ENCODE assay signal across 23 cellular contexts in the genomic region with DNA sequence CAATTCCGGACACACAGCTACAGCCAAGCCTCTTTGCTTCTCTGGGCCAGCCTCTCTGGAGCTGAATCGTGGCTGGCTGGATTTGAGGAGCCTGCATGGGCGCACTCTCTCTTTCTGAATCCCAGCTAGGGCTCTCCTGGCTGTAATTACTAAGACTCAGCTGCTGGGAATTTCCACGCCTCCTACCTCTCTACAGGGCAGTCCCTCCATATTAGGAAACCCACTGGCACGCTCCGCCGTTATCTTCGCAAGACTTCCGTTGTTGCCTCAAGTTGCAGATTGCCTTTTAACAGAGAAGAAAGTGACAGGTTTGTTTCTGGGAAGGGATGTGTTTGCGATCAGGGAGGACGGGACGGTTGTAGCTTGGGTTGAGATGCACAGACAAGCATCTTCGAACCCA.
DNase-seq lines count a peak whose midpoint lies in the region; ATAC-seq and TF ChIP-seq lines count a peak whose summit lies in the region.
"Had no signal": no experiment of that assay in that cellular context is flagged by ENCODE, and none has a peak within 500 bp of the region (broad histone marks: within the 10 kb centered on the region; RNA-seq: fewer than 3 reads in every experiment).

No MANE protein-coding gene starts in this region.

- no peak overlapping the region for H3K4me3 ChIP-seq in right cardiac atrium (ENCODE audit: low read length)
- no peak overlapping the region for H3K4me3 ChIP-seq in mammary epithelial cell (replicated peaks in 1 of 3; ENCODE audit: insufficient read depth in 1 of 3, low read depth in 2 of 3, low read length in 3 of 3)
- no peak overlapping the region for H3K4me3 ChIP-seq in osteoblast (ENCODE audit: insufficient read depth, low read length)
- H3K4me3 ChIP-seq: dorsolateral prefrontal cortex, sigmoid colon, thoracic aorta, uterus had no signal

- no peaks in the 10 kb centered on the region for H3K9me3 Mint-ChIP-seq in nephron
- H3K9me3 Mint-ChIP-seq: central memory CD8-positive, alpha-beta T cell had no signal

- H3K4me1 Mint-ChIP-seq in nephron, result peaks cover 6% of the 10 kb centered on the region
- H3K4me1 Mint-ChIP-seq: central memory CD8-positive, alpha-beta T cell had no signal

- no peaks in the 10 kb centered on the region for H3K27me3 ChIP-seq in right cardiac atrium (ENCODE audit: control insufficient read depth, insufficient read depth)
- peaks cover 26% of the 10 kb centered on the region for H3K27me3 ChIP-seq in mammary epithelial cell (ENCODE audit: insufficient read depth, low read length)
- H3K27me3 ChIP-seq in osteoblast (ENCODE audit: insufficient read depth, low read length), result peaks cover 31% of the 10 kb centered on the region
- H3K27me3 ChIP-seq: uterus had no signal

- TF ChIP-seq CTCF in mammary epithelial cell (conservative IDR thresholded peaks at IDR 0.05 in 1 of 2, IDR thresholded peaks at IDR 0.05 in 1 of 2; ENCODE audit: extremely low read depth in 1 of 2, insufficient read depth in 1 of 2, low read depth in 1 of 2, low read length in 2 of 2) (no peak), nephron (IDR thresholded peaks at IDR 0.05; ENCODE audit: unreplicated experiment in 3 of 3) (no peak), osteoblast (IDR thresholded peaks at IDR 0.05; ENCODE audit: extremely low read depth, low read depth, low read length) (no peak)

- H3K9ac ChIP-seq in mammary epithelial cell (ENCODE audit: insufficient read depth, low read length), result no peak overlapping the region
- H3K9ac ChIP-seq: SK-N-SH had no signal

- 38% methylated on average over 13 of the region's 13 CpGs for WGBS in right cardiac atrium
- WGBS in mammary epithelial cell (ENCODE audit: low coverage, missing lambda C conversion rate), result 24% methylated on average over 8 of the region's 13 CpGs

- CTCF ChIA-PET in mammary epithelial cell (lab: Charles Lee; ENCODE audit: low non-redundant PET), result no interaction called here

- peaks cover 17% of the 10 kb centered on the region for H3K27me3 Mint-ChIP-seq in nephron (ENCODE audit: low read depth)

- H2AFZ ChIP-seq in mammary epithelial cell (ENCODE audit: low read depth, low read length) (no peak overlapping the region), osteoblast (ENCODE audit: low read length) (no peak overlapping the region)

- intact Hi-C loops in right cardiac atrium (cut with DNase I), result no loop called here
- intact Hi-C loops in Right ventricle myocardium inferior (cut with DNase I), result no loop called here
- intact Hi-C loops in mammary epithelial cell (cut with micrococcal nuclease), result no loop called here
- intact Hi-C loops in left colon (cut with DNase I, micrococcal nuclease), result no loop called here

- no peaks in the 10 kb centered on the region for H3K36me3 Mint-ChIP-seq in nephron (ENCODE audit: low read depth)

- H3K79me2 ChIP-seq in mammary epithelial cell (ENCODE audit: insufficient read depth, low read length) (no peaks in the 10 kb centered on the region), osteoblast (ENCODE audit: insufficient read depth, low read length) (no peaks in the 10 kb centered on the region)

- in situ Hi-C loops in mammary epithelial cell (cut with MboI; ENCODE audit: low sequenced_read_pairs in 2 of 2), result no loop called here

- H3K4me1 ChIP-seq in right cardiac atrium (ENCODE audit: control insufficient read depth, insufficient read depth, low read length) (no peaks in the 10 kb centered on the region), mammary epithelial cell (ENCODE audit: insufficient read depth, low read length) (peaks cover 11% of the 10 kb centered on the region), osteoblast (ENCODE audit: insufficient read depth, low read length) (peaks cover 13% of the 10 kb centered on the region)
- H3K4me1 ChIP-seq: sigmoid colon, uterus had no signal

- no peaks in the 10 kb centered on the region for H3K36me3 ChIP-seq in mammary epithelial cell (ENCODE audit: insufficient read depth, low read length)
- H3K36me3 ChIP-seq in osteoblast (ENCODE audit: insufficient read depth, low read length), result no peaks in the 10 kb centered on the region
- H3K36me3 ChIP-seq: sigmoid colon, thoracic aorta, uterus had no signal

- no TSS peak for BruUV-seq in mammary epithelial cell (replicated peaks; lab: Mats Ljungman, UMichigan)

- H3K4me3 Mint-ChIP-seq in nephron, result peak overlapping the region in 2 of 3 experiments; percentile 29 to 33
- H3K4me3 Mint-ChIP-seq: activated CD4-positive, alpha-beta T cell treated with anti-CD3 and anti-CD28 coated beads for 36 hours; central memory CD8-positive, alpha-beta T cell; H9 had no signal

- no peak overlapping the region for H3K27ac Mint-ChIP-seq in nephron
- H3K27ac Mint-ChIP-seq: activated CD4-positive, alpha-beta T cell treated with anti-CD3 and anti-CD28 coated beads for 36 hours had no signal

- ATAC-seq in right cardiac atrium, result peak; percentile 50 to 93
- ATAC-seq in Right ventricle myocardium inferior, result no peak
- no peak for ATAC-seq in left colon
- ATAC-seq in SK-N-SH treated with all-trans-retinoic acid at 6 μM for 48 hours, result no peak
- ATAC-seq: activated CD4-positive, alpha-beta T cell treated with anti-CD3 and anti-CD28 coated beads for 36 hours; stimulated activated naive CD8-positive, alpha-beta T cell treated with anti-CD3 and anti-CD28 coated beads, Interleukin-15, Interleukin-2, amounts not matched to agents 100 U/mL and 50 U/mL, for 24 hours had no signal

- H3K27ac ChIP-seq in right cardiac atrium (ENCODE audit: low read length), result no peak overlapping the region
- H3K27ac ChIP-seq in mammary epithelial cell (ENCODE audit: insufficient read depth, low read depth, low read length), result no peak overlapping the region
- no peak overlapping the region for H3K27ac ChIP-seq in osteoblast (ENCODE audit: low read depth, low read length)
- H3K27ac ChIP-seq: dorsolateral prefrontal cortex, RWPE1, sigmoid colon, thoracic aorta, uterus had no signal

- dilution Hi-C loops in mammary epithelial cell (cut with HindIII; ENCODE audit: low sequenced_read_pairs), result no loop called here

- H3K9me3 ChIP-seq in right cardiac atrium (ENCODE audit: control insufficient read depth, low read length), result no peaks in the 10 kb centered on the region
- H3K9me3 ChIP-seq in mammary epithelial cell (replicated peaks; ENCODE audit: insufficient read depth, low read length), result peaks cover 10% of the 10 kb centered on the region
- no peaks in the 10 kb centered on the region for H3K9me3 ChIP-seq in osteoblast (ENCODE audit: low read depth, low read length)
- H3K9me3 ChIP-seq: sigmoid colon, SK-N-SH, thoracic aorta, uterus had no signal

- DNase-seq in right cardiac atrium (peak in 2 of 3 donors; percentile 41 to 59), Right ventricle myocardium inferior (ENCODE audit: missing footprints) (no peak), mammary epithelial cell (peak; percentile 58), osteoblast (ENCODE audit: insufficient read length, low spot score, missing footprints) (no peak), left colon (no peak), DMS79 treated with DMSO at 0.1 percent for 48 hours (lab: John Stamatoyannopoulos, UW) (no peak)
- DNase-seq: 8988T; activated CD4-positive, alpha-beta T cell treated with anti-CD3 and anti-CD28 coated beads for 36 hours; activated gamma-delta T cell; activated T-cell treated with anti-CD3 and anti-CD28 coated beads for 4 hours; dorsolateral prefrontal cortex; H9; NCI-H446 treated with DMSO at 0.1 percent for 48 hours; sigmoid colon; SK-N-SH; stimulated activated naive CD8-positive, alpha-beta T cell treated with anti-CD3 and anti-CD28 coated beads, Interleukin-15, Interleukin-2, amounts not matched to agents 100 U/mL and 50 U/mL, for 24 hours; T-helper 2 cell; uterus had no signal

- H3K4me2 ChIP-seq in mammary epithelial cell (ENCODE audit: insufficient read depth, low read depth, low read length), result no peak overlapping the region
- H3K4me2 ChIP-seq in osteoblast (ENCODE audit: insufficient read depth, low read length), result no peak overlapping the region
- H3K4me2 ChIP-seq: SK-N-SH had no signal

- no peaks in the 10 kb centered on the region for H4K20me1 ChIP-seq in mammary epithelial cell (ENCODE audit: insufficient read depth, low read length)
- no peaks in the 10 kb centered on the region for H4K20me1 ChIP-seq in osteoblast (ENCODE audit: insufficient read depth, low read length)

TF ChIP-seq in SK-N-SH treated with all-trans-retinoic acid at 6 μM for 48 hours, 23 proteins besides CTCF, POLR2A, EP300 and RAD21 (continues in another document):
- TF ChIP-seq SNAI2 (CRISPR knock-in tag; IDR thresholded peaks at IDR 0.05) (no peak), ZNF8 (CRISPR knock-in tag; IDR thresholded peaks at IDR 0.05) (no peak), PPARA (CRISPR knock-in tag; IDR thresholded peaks at IDR 0.05; ENCODE audit: borderline replicate concordance) (no peak), ZNF70 (CRISPR knock-in tag; IDR thresholded peaks at IDR 0.05) (no peak), TOX (CRISPR knock-in tag; IDR thresholded peaks at IDR 0.05; ENCODE audit: borderline replicate concordance) (no peak), BACH2 (CRISPR knock-in tag; IDR thresholded peaks at IDR 0.05; ENCODE audit: borderline replicate concordance) (no peak), ISL1 (CRISPR knock-in tag; IDR thresholded peaks at IDR 0.05) (no peak), GLIS3 (CRISPR knock-in tag; IDR thresholded peaks at IDR 0.05) (no peak), ESRRG (CRISPR knock-in tag; IDR thresholded peaks at IDR 0.05) (no peak), ZC3H10 (CRISPR knock-in tag; IDR thresholded peaks at IDR 0.05) (no peak), ZNF565 (CRISPR knock-in tag; conservative IDR thresholded peaks at IDR 0.05; ENCODE audit: low read depth) (no peak), RARB (CRISPR knock-in tag; IDR thresholded peaks at IDR 0.05) (no peak)

Comparison
In these comparisons a context has a peak if more than half of its experiments do, and no peak if none do; other contexts are left out.
1. ATAC-seq: peak in right cardiac atrium (2 of 2); none in Right ventricle myocardium inferior (single experiment), left colon (single experiment) and SK-N-SH treated with all-trans-retinoic acid at 6 μM for 48 hours (single experiment).
2. DNase-seq: peak in right cardiac atrium (2 of 3) and mammary epithelial cell (single experiment); none in Right ventricle myocardium inferior (single experiment), osteoblast (single experiment), left colon (0 of 2) and DMS79 treated with DMSO at 0.1 percent for 48 hours (single experiment).